Comparison of ENCODE assay signal across 8 cellular contexts in the genomic region with DNA sequence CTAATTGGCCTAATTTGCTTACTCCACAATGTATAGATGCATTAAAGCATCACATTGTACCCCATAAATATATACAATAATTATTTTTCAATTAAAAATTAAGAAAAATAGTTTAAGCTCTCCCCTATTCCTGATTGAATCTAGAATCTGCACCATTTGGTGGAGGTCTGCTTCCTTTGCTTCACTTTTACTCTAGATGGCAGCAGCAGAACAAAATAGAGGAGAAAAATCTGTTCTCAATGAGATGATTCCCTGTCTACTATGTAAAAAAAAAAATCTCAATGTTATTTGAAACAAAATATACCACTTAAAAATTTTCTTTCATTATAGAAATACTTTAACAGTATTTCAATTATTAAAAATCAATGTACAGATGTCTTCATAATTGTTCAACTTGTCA.
DNase-seq lines count a peak whose midpoint lies in the region; ATAC-seq, FAIRE-seq and TF ChIP-seq lines count a peak whose summit lies in the region.

No MANE protein-coding gene starts in this region.

- DNase-seq in AG04449 (ENCODE audit: low read depth, low spot score) (no peak), GM23248 (peak; percentile 48), NCI-H774 (lab: John Stamatoyannopoulos, UW) (peak; percentile 68), fibroblast of peridontal ligament (ENCODE audit: extremely low read depth) (peak; percentile 13), urothelium cell line (ENCODE audit: low spot score) (peak; percentile 17), CD1c-positive myeloid dendritic cell (ENCODE audit: extremely low spot score) (no peak), HuH-7 (ENCODE audit: low spot score) (no peak)

- H3K27me3 ChIP-seq in GM23248 (replicated peaks; ENCODE audit: insufficient read depth) = no peaks in the 10 kb centered on the region

- peak; percentile 18 for TF ChIP-seq CTCF in AG04449 (IDR thresholded peaks at IDR 0.05; ENCODE audit: insufficient read depth, low read length, missing control alignments)

- in situ Hi-C loops in GM23248 (cut with MboI) = no loop called here

- H3K9me3 ChIP-seq in GM23248 (ENCODE audit: low read depth) = no peaks in the 10 kb centered on the region

- H3K9me2 ChIP-seq in GM23248 (ENCODE audit: insufficient read depth) = no peaks in the 10 kb centered on the region

- peaks cover 3% of the 10 kb centered on the region; the same call in 1 of the 2 replicates for H3K4me1 ChIP-seq in GM23248 (ENCODE audit: insufficient read depth)

- no peak for FAIRE-seq in urothelium cell line (lab: Jason Lieb, UNC)

- H3K27ac ChIP-seq in GM23248 = no peak overlapping the region

- ATAC-seq in HG03520 (IDR thresholded peaks at IDR 0.05; ENCODE audit: unreplicated experiment) = no peak

- CTCF ChIA-PET in AG04449 (lab: Yijun Ruan, JAX) = interaction anchor here (0.9 to 1.4 kb wide), 2 partner anchors 9 to 375 kb away, joined by 3 to 4 read pairs; no protein-coding TSS in a partner anchor

- H4K20me1 ChIP-seq in GM23248 (ENCODE audit: insufficient read depth) = no peaks in the 10 kb centered on the region

- H3K4me3 ChIP-seq in AG04449 (ENCODE audit: low read depth, low read length) (no peak overlapping the region), GM23248 (no peak overlapping the region)

- no peak overlapping the region for H3K4me2 ChIP-seq in GM23248 (ENCODE audit: unreplicated experiment)

- no peak overlapping the region for H2AFZ ChIP-seq in GM23248

- H3K36me3 ChIP-seq in GM23248 (ENCODE audit: low read depth) = no peaks in the 10 kb centered on the region

- H3K79me2 ChIP-seq in GM23248 (ENCODE audit: insufficient read depth) = no peaks in the 10 kb centered on the region

- H3K9ac ChIP-seq in GM23248 = no peak overlapping the region

- POLR2A ChIA-PET in AG04449 (lab: Yijun Ruan, JAX) = no interaction called here

- H3F3A ChIP-seq in GM23248 (ENCODE audit: insufficient read depth) = no peaks in the 10 kb centered on the region

Comparison
In these comparisons a context has a peak if more than half of its experiments do, and no peak if none do; other contexts are left out.
1. DNase-seq: peak in GM23248 (single experiment), NCI-H774 (single experiment), fibroblast of peridontal ligament (single experiment) and urothelium cell line (single experiment); none in AG04449 (single experiment), CD1c-positive myeloid dendritic cell (single experiment) and HuH-7 (single experiment).